15 cellular contexts compared by ENCODE assay signal in genomic region chr3:143808999-143809700, GRCh38. TPM values are rescaled to one million over a fixed set of nuclear protein-coding genes. Genes with fewer than 3 reads are reported as not detected.
DNase-seq lines count a peak whose midpoint lies in the region; ATAC-seq, FAIRE-seq and TF ChIP-seq lines count a peak whose summit lies in the region.
"Had no signal": no experiment of that assay in that cellular context is flagged by ENCODE, and none has a peak within 500 bp of the region (broad histone marks: within the 10 kb centered on the region; RNA-seq: fewer than 3 reads in every experiment).

No MANE protein-coding gene starts in this region.

- H3K14ac ChIP-seq in H1 (ENCODE audit: insufficient read length) = no peak overlapping the region

- no peak overlapping the region for H3K9ac ChIP-seq in H1 (replicated peaks in 1 of 4; ENCODE audit: extremely low read depth in 1 of 4, low read depth in 3 of 4, low read length in 3 of 4)

- no peak overlapping the region for H3K23ac ChIP-seq in H1 (ENCODE audit: insufficient read length)

- peak; percentile 28 for DNase-seq in GM04503 (ENCODE audit: low read depth)
- DNase-seq in H1 (ENCODE audit: low read depth in 1 of 2, low spot score in 2 of 2) = no peak
- DNase-seq in gastrocnemius medialis = no peak
- DNase-seq in breast epithelium (ENCODE audit: low spot score in 2 of 2) = no peak
- DNase-seq in NCI-H1105 treated with DMSO at 0.1 percent for 48 hours (lab: John Stamatoyannopoulos, UW) = no peak
- DNase-seq in spleen = no peak
- DNase-seq in NOMO-1 treated with dmso at 0.1 percent for 144 hours (lab: John Stamatoyannopoulos, UW; ENCODE audit: unreplicated experiment) = no peak
- DNase-seq: activated CD8-positive, alpha-beta T cell treated with anti-CD3 and anti-CD28 coated beads for 36 hours; endodermal cell; occipital lobe; trophoblast cell had no signal

- H2BK5ac ChIP-seq in H1 (ENCODE audit: low read depth, low read length) = no peak overlapping the region

- POLR2A ChIA-PET in H1 (lab: Charles Lee; ENCODE audit: partially characterized antibody) = no interaction called here

- H3K79me1 ChIP-seq in H1 (ENCODE audit: low read depth, low read length) = no peaks in the 10 kb centered on the region

- no peak overlapping the region for H2BK120ac ChIP-seq in H1 (replicated peaks; ENCODE audit: low read depth, low read length)

- H3K9me3 ChIP-seq in H1 (ENCODE audit: insufficient read depth in 2 of 2, low read depth in 1 of 2, low read length in 1 of 2) (no peaks in the 10 kb centered on the region), gastrocnemius medialis (no peaks in the 10 kb centered on the region), breast epithelium (no peaks in the 10 kb centered on the region), spleen (no peaks in the 10 kb centered on the region)
- H3K9me3 ChIP-seq: ascending aorta had no signal

- no peak overlapping the region for H2AFZ ChIP-seq in H1 (ENCODE audit: low read length)

- no peak overlapping the region for H2AK5ac ChIP-seq in H1 (ENCODE audit: low read depth, low read length)

- no peak overlapping the region for H4K91ac ChIP-seq in H1 (replicated peaks; ENCODE audit: insufficient read length, low read length)

- no peak for TF ChIP-seq EP300 in H1 (IDR thresholded peaks at IDR 0.05; ENCODE audit: borderline replicate concordance in 1 of 2, low read depth in 2 of 2, low read length in 2 of 2)

- H2BK20ac ChIP-seq in H1 (ENCODE audit: low read length) = no peak overlapping the region

- no peak overlapping the region for H3K4me3 ChIP-seq in H1 (ENCODE audit: extremely low read depth in 1 of 4, insufficient read depth in 2 of 4, low read depth in 3 of 4, low read length in 4 of 4)
- no peak overlapping the region for H3K4me3 ChIP-seq in gastrocnemius medialis
- H3K4me3 ChIP-seq in breast epithelium = no peak overlapping the region
- no peak overlapping the region for H3K4me3 ChIP-seq in spleen
- H3K4me3 ChIP-seq: ascending aorta had no signal

- H4K5ac ChIP-seq in H1 (ENCODE audit: insufficient read length, low read depth, low read length) = no peak overlapping the region

- no peak overlapping the region for H2BK15ac ChIP-seq in H1 (ENCODE audit: low read length)

- TF ChIP-seq CTCF in H1 (IDR thresholded peaks at IDR 0.05; ENCODE audit: control extremely low read depth in 1 of 3, insufficient read depth in 1 of 3, low read depth in 1 of 3, low read length in 3 of 3) = no peak
- no peak for TF ChIP-seq CTCF in gastrocnemius medialis (IDR thresholded peaks at IDR 0.05 in 4 of 5, conservative IDR thresholded peaks at IDR 0.05 in 1 of 5)
- TF ChIP-seq CTCF in breast epithelium (IDR thresholded peaks at IDR 0.05) = no peak
- no peak for TF ChIP-seq CTCF in spleen (IDR thresholded peaks at IDR 0.05 in 8 of 11, conservative IDR thresholded peaks at IDR 0.05 in 3 of 11)

- no peak overlapping the region for H3K4ac ChIP-seq in H1 (replicated peaks; ENCODE audit: insufficient read length, low read depth, low read length)

- H3K27me3 ChIP-seq in H1 (replicated peaks in 1 of 4; ENCODE audit: control insufficient read depth in 3 of 4, extremely low read depth in 1 of 4, insufficient read depth in 3 of 4, low read length in 3 of 4) (no peaks in the 10 kb centered on the region), layer of hippocampus (ENCODE audit: control insufficient read depth, insufficient read depth, low read length) (no peaks in the 10 kb centered on the region), gastrocnemius medialis (no peaks in the 10 kb centered on the region), breast epithelium (no peaks in the 10 kb centered on the region), spleen (replicated peaks in 1 of 7) (no peaks in the 10 kb centered on the region)
- H3K27me3 ChIP-seq: ascending aorta had no signal

- H3K36me3 ChIP-seq in H1 (ENCODE audit: control insufficient read depth in 2 of 4, insufficient read depth in 4 of 4, low read length in 3 of 4) = no peaks in the 10 kb centered on the region
- no peaks in the 10 kb centered on the region for H3K36me3 ChIP-seq in gastrocnemius medialis
- no peaks in the 10 kb centered on the region for H3K36me3 ChIP-seq in breast epithelium
- peaks cover 0 to 6% (median 0%) of the 10 kb centered on the region in 6 donors for H3K36me3 ChIP-seq in spleen
- H3K36me3 ChIP-seq: ascending aorta had no signal

- H3K4me1 ChIP-seq in H1 (replicated peaks in 1 of 4; ENCODE audit: control insufficient read depth in 3 of 4, insufficient read depth in 4 of 4, low read length in 3 of 4) (peaks cover 0 to 5% (median 3%) of the 10 kb centered on the region in 4 experiments; a peak in 5 of 7 replicates), gastrocnemius medialis (peaks cover 8 to 10% of the 10 kb centered on the region in 2 donors), breast epithelium (no peaks in the 10 kb centered on the region), spleen (peaks cover 8 to 71% (median 33%) of the 10 kb centered on the region in 6 donors)
- H3K4me1 ChIP-seq: ascending aorta had no signal

- WGBS in H1 (ENCODE audit: extremely low coverage in 1 of 2, insufficient coverage in 1 of 2, insufficient read length in 1 of 2, insufficient replicate concordance in 2 of 2, low coverage in 1 of 2, low lambda C conversion rate in 2 of 2, missing lambda C conversion rate in 1 of 2), 2 experiments = 91% methylated on average over 5 of the region's 5 CpGs; no CpG with 5 or more reads in 1 of the 2 experiments
- WGBS in spleen, 5 donors = 76 to 83% (median 81%) methylated on average over 5 of the region's 5 CpGs

- no peak overlapping the region for H3K18ac ChIP-seq in H1 (ENCODE audit: extremely low read depth, low read length)

- no peak overlapping the region for H2BK12ac ChIP-seq in H1 (ENCODE audit: low read depth, low read length)

- no peak overlapping the region for H3K4me2 ChIP-seq in H1 (ENCODE audit: insufficient read depth in 1 of 2, low read depth in 2 of 2, low read length in 2 of 2)

- H4K20me1 ChIP-seq in H1 (replicated peaks in 1 of 2; ENCODE audit: control insufficient read depth in 1 of 2, insufficient read depth in 2 of 2, low read length in 2 of 2) = no peaks in the 10 kb centered on the region

- TF ChIP-seq RAD21 in H1 (IDR thresholded peaks at IDR 0.05 in 1 of 2, conservative IDR thresholded peaks at IDR 0.05 in 1 of 2; ENCODE audit: low read depth in 2 of 2, low read length in 2 of 2) = no peak

- no peak overlapping the region for H4K8ac ChIP-seq in H1 (ENCODE audit: extremely low read depth, insufficient read depth, low read length)

- no peaks in the 10 kb centered on the region for H3K23me2 ChIP-seq in H1 (ENCODE audit: low read depth, low read length)

- CTCF ChIA-PET in H1 (lab: Charles Lee; ENCODE audit: partially characterized antibody) = no interaction called here

- H3K27ac ChIP-seq in H1 (ENCODE audit: low read depth, low read length) = no peak overlapping the region
- H3K27ac ChIP-seq in layer of hippocampus (ENCODE audit: low read depth, low read length) = peak overlapping the region; percentile 52
- H3K27ac ChIP-seq in gastrocnemius medialis = peak overlapping the region in 3 of 4 donors; percentile 12 to 38 (median 34)
- no peak overlapping the region for H3K27ac ChIP-seq in breast epithelium
- H3K27ac ChIP-seq in spleen = no peak overlapping the region
- H3K27ac ChIP-seq: ascending aorta, C4-2B had no signal

- in situ Hi-C loops in gastrocnemius medialis (cut with MboI; ENCODE audit: low sequenced_read_pairs in 4 of 4) = no loop called here

- intact Hi-C loops in gastrocnemius medialis (cut with DNase I; ENCODE audit: low total_unique reads) (no loop called here), breast epithelium (cut with DNase I; ENCODE audit: low total_unique reads) (no loop called here), spleen (cut with DNase I; ENCODE audit: low total_unique reads) (no loop called here)

- H3K56ac ChIP-seq in H1 (replicated peaks; ENCODE audit: insufficient read length, low read depth, low read length) = no peak overlapping the region

- TF ChIP-seq POLR2A in H1 (IDR thresholded peaks at IDR 0.05; ENCODE audit: control extremely low read depth in 1 of 2, low read depth in 2 of 2, low read length in 2 of 2) (no peak), gastrocnemius medialis (IDR thresholded peaks at IDR 0.05) (no peak), breast epithelium (IDR thresholded peaks at IDR 0.05) (no peak), spleen (IDR thresholded peaks at IDR 0.05) (no peak)

- no peak for FAIRE-seq in H1 (lab: Jason Lieb, UNC)

- ATAC-seq in gastrocnemius medialis = peak in 1 of 2 donors; percentile 30
- ATAC-seq: activated CD8-positive, alpha-beta T cell treated with anti-CD3 and anti-CD28 coated beads for 36 hours; SK-N-SH treated with all-trans-retinoic acid at 6 μM for 48 hours had no signal

- H3K79me2 ChIP-seq in H1 (ENCODE audit: control insufficient read depth in 1 of 2, insufficient read depth in 2 of 2, low read length in 2 of 2) = no peaks in the 10 kb centered on the region

TF ChIP-seq in H1, 55 proteins besides CTCF, POLR2A, EP300 and RAD21:
- TF ChIP-seq CHD1 (IDR thresholded peaks at IDR 0.05; ENCODE audit: low read depth, low read length) = no peak
- peak; percentile 49; the same call in 1 of the 2 replicates for TF ChIP-seq MAFK (IDR thresholded peaks at IDR 0.05; ENCODE audit: low read depth, low read length)
- no peak for TF ChIP-seq RXRA (IDR thresholded peaks at IDR 0.05; ENCODE audit: insufficient read depth, low read depth, low read length)

RNA-seq across cellular contexts. Expression of gene SLC9A9, which starts 39.1 kb away (rescaled TPM):
- total RNA-seq in H1 (2021; fragmentation: NEBNext Ultra II Directional; extraction: Animal tissue kit (Norgen Biotek cat#: 25700)) = 1.1 and 1.5 TPM in 2 replicates
- polyA plus RNA-seq in H1 (2011; rRNA removed) (0.36 and 0.48 TPM in 2 replicates), spleen (10 to 100 TPM; 10.8 to 11.3 (median 11.2) TPM)
- polyA plus RNA-seq in H1 (2011; cell fraction: cytosol; rRNA removed) = 0.50 TPM
- polyA plus RNA-seq in H1 (2011; cell fraction: nucleus; rRNA removed) = 1.4 TPM
- 0.43 to 1.1 TPM (median 0.51 TPM) in 4 replicates for polyA plus RNA-seq in H1 (2012, experiment 1 of 2)
- polyA plus RNA-seq in H1 (2012, experiment 2 of 2) = 0.05 TPM
- 1.7 TPM for polyA plus RNA-seq in H1 (2013, experiment 1 of 2)
- polyA plus RNA-seq in H1 (2013, experiment 2 of 2) = 1.5 TPM
- 2.8 and 3.6 TPM in 2 replicates for polyA minus RNA-seq in H1 (2011; rRNA and poly(A)+ RNA removed)
- polyA minus RNA-seq in H1 (2011; cell fraction: cytosol; rRNA and poly(A)+ RNA removed) = 0.51 TPM
- 5.3 TPM for polyA minus RNA-seq in H1 (2011; cell fraction: nucleus; rRNA and poly(A)+ RNA removed)
- total RNA-seq in gastrocnemius medialis (1 to 10 TPM; 1.7 to 8.2 (median 3.6) TPM), breast epithelium (10 to 100 TPM in 1 of 3 donors, 1 to 10 TPM in 2; 6.2 to 17.3 (median 7.8) TPM), spleen (10 to 100 TPM; 32.1 to 58.2 (median 47.0) TPM)

Comparison
In these comparisons a context has a peak if more than half of its experiments do, and no peak if none do; other contexts are left out.
1. H3K27ac ChIP-seq: peak in layer of hippocampus (single experiment) and gastrocnemius medialis (3 of 4); none in H1 (single experiment), breast epithelium (0 of 2) and spleen (0 of 8).